ENCODE assay signal across 1 cellular context in the genomic region with DNA sequence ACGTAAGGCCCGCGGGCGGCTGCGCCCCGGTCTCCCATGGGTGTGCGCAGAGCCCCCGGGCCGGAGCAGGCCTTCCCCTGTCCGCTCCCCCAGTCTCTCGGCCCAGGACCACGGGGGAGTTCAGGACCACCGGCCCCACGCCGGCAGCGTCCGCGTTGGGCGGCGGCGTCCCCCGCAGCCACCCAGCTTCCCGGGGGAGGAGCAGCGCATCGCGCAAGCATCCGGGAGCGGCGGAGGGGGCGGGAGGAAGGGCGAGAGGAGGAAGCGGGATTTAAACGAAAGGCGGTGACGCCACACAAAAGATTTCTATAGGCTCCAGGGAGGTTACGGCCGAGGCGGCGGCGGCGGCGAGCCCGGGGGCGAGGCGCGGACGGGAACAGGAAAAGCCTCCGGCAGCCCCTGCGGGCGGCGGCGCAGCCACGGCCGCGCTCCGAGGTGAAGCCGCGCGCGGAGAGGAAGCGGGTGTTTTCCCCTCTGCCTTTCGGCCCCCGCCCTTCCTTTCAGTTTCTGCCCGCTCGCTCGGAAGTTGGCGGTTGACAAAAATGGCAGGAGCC.
TF ChIP-seq lines count a peak whose summit lies in the region.

A gene (plus strand): TSS at position 298 of the 554 bp plus-strand sequence. CDS start 1,349 bp downstream, outside the sequence.

TF ChIP-seq in H1, 55 proteins besides CTCF, POLR2A, EP300 and RAD21 (continued from another document):
- TF ChIP-seq ASH2L (IDR thresholded peaks at IDR 0.05; ENCODE audit: low read length) (peak; percentile 70), CHD2 (IDR thresholded peaks at IDR 0.05; ENCODE audit: low read length) (peak; percentile 63), TAF7 (optimal IDR thresholded peaks at IDR 0.05; ENCODE audit: borderline replicate concordance, low read depth, low read length) (peak; percentile 1), CREB1 (IDR thresholded peaks at IDR 0.05) (peak; percentile 11; the same call in 1 of the 2 replicates), PHF8 (conservative IDR thresholded peaks at IDR 0.05; ENCODE audit: low read depth, low read length) (peak; percentile 86), GABPA (IDR thresholded peaks at IDR 0.05; ENCODE audit: borderline replicate concordance, insufficient read depth, low read length) (0 out of 2 replicates have a peak, but pooled peaks have one; percentile 4), SRF (IDR thresholded peaks at IDR 0.05; ENCODE audit: low read depth, low read length) (no peak), RXRA (IDR thresholded peaks at IDR 0.05; ENCODE audit: insufficient read depth, low read depth, low read length) (no peak), TAF1 (IDR thresholded peaks at IDR 0.05; ENCODE audit: low read depth, low read length) (peak; percentile 27), CEBPB (IDR thresholded peaks at IDR 0.05; ENCODE audit: low read depth, low read length) (no peak), POLR2AphosphoS5 (IDR thresholded peaks at IDR 0.05; ENCODE audit: low read depth, low read length) (peak; percentile 69; the same call in 1 of the 2 replicates), KDM4A (IDR thresholded peaks at IDR 0.05; ENCODE audit: low read depth, low read length, severe bottlenecking) (peak; percentile 85)
- TF ChIP-seq, protein P1, sequence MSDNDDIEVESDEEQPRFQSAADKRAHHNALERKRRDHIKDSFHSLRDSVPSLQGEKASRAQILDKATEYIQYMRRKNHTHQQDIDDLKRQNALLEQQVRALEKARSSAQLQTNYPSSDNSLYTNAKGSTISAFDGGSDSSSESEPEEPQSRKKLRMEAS (IDR thresholded peaks at IDR 0.05), result peak; percentile 48
